Comparison of ENCODE assay signal across 19 cellular contexts in genomic region chr10:132545659-132546367, GRCh38. TPM values are rescaled to one million over a fixed set of nuclear protein-coding genes. Genes with fewer than 3 reads are reported as not detected.
DNase-seq lines count a peak whose midpoint lies in the region; ATAC-seq and TF ChIP-seq lines count a peak whose summit lies in the region.
"Had no signal": no experiment of that assay in that cellular context is flagged by ENCODE, and none has a peak within 500 bp of the region (broad histone marks: within the 10 kb centered on the region; RNA-seq: fewer than 3 reads in every experiment).

No MANE protein-coding gene starts in this region.

- in situ Hi-C loops in mammary epithelial cell (cut with MboI; ENCODE audit: low sequenced_read_pairs in 2 of 2), result no loop called here

- POLR2A ChIA-PET in CD4-positive, alpha-beta memory T cell (lab: Charles Lee; ENCODE audit: partially characterized antibody), result no interaction called here

- peak overlapping the region in 5 of 7 donors; percentile 10 to 80 (median 57) for H3K27ac Mint-ChIP-seq in CD4-positive, alpha-beta memory T cell
- H3K27ac Mint-ChIP-seq in endodermal cell, result peak overlapping the region; percentile 50
- no peak overlapping the region for H3K27ac Mint-ChIP-seq in glutamatergic neuron (ENCODE audit: unreplicated experiment)
- H3K27ac Mint-ChIP-seq: activated CD4-positive, alpha-beta T cell treated with anti-CD3 and anti-CD28 coated beads, Interleukin-2, amount 10 ng/mL, durations not matched to agents 24 days and 14 days had no signal

- no peak overlapping the region for H3K4me3 ChIP-seq in CD4-positive, alpha-beta memory T cell (ENCODE audit: low read length in 2 of 2)
- no peak overlapping the region for H3K4me3 ChIP-seq in HL-60 (replicated peaks; ENCODE audit: insufficient read depth, low read length)
- H3K4me3 ChIP-seq in endodermal cell (ENCODE audit: low read length), result no peak overlapping the region
- no peak overlapping the region for H3K4me3 ChIP-seq in mammary epithelial cell (replicated peaks in 1 of 3; ENCODE audit: insufficient read depth in 1 of 3, low read depth in 2 of 3, low read length in 3 of 3)
- H3K4me3 ChIP-seq: GM23248, lower lobe of right lung, psoas muscle, smooth muscle cell had no signal

- peaks cover 25 to 70% (median 44%) of the 10 kb centered on the region in 4 donors for H3K4me1 Mint-ChIP-seq in CD4-positive, alpha-beta memory T cell
- H3K4me1 Mint-ChIP-seq in endodermal cell, result peaks cover 17% of the 10 kb centered on the region
- H3K4me1 Mint-ChIP-seq in glutamatergic neuron (ENCODE audit: low read depth, unreplicated experiment), result peaks cover 12% of the 10 kb centered on the region

- TF ChIP-seq CTCF in HL-60 (IDR thresholded peaks at IDR 0.05; ENCODE audit: insufficient read depth, low read length), result no peak
- no peak for TF ChIP-seq CTCF in endodermal cell (conservative IDR thresholded peaks at IDR 0.05)
- TF ChIP-seq CTCF in glutamatergic neuron (IDR thresholded peaks at IDR 0.05; ENCODE audit: partially characterized antibody, unreplicated experiment), result no peak
- no peak for TF ChIP-seq CTCF in mammary epithelial cell (conservative IDR thresholded peaks at IDR 0.05 in 1 of 2, IDR thresholded peaks at IDR 0.05 in 1 of 2; ENCODE audit: extremely low read depth in 1 of 2, insufficient read depth in 1 of 2, low read depth in 1 of 2, low read length in 2 of 2)

- no peaks in the 10 kb centered on the region for H3K27me3 Mint-ChIP-seq in CD4-positive, alpha-beta memory T cell
- H3K27me3 Mint-ChIP-seq in endodermal cell (ENCODE audit: insufficient read depth) (no peaks in the 10 kb centered on the region), glutamatergic neuron (ENCODE audit: unreplicated experiment) (no peaks in the 10 kb centered on the region)
- H3K27me3 Mint-ChIP-seq: activated CD4-positive, alpha-beta T cell treated with anti-CD3 and anti-CD28 coated beads, Interleukin-2, amount 10 ng/mL, durations not matched to agents 24 days and 14 days had no signal

- H3K9me3 Mint-ChIP-seq in CD4-positive, alpha-beta memory T cell, result no peaks in the 10 kb centered on the region
- no peaks in the 10 kb centered on the region for H3K9me3 Mint-ChIP-seq in endodermal cell
- H3K9me3 Mint-ChIP-seq in glutamatergic neuron (ENCODE audit: unreplicated experiment), result peaks cover 4% of the 10 kb centered on the region
- H3K9me3 Mint-ChIP-seq: activated CD4-positive, alpha-beta T cell treated with anti-CD3 and anti-CD28 coated beads, Interleukin-2, amount 10 ng/mL, durations not matched to agents 24 days and 14 days; nephron had no signal

- H4K20me1 ChIP-seq in mammary epithelial cell (ENCODE audit: insufficient read depth, low read length), result no peaks in the 10 kb centered on the region

- H3K4me1 ChIP-seq in CD4-positive, alpha-beta memory T cell (ENCODE audit: insufficient read depth, low read length), result peaks cover 36% of the 10 kb centered on the region
- H3K4me1 ChIP-seq in endodermal cell (ENCODE audit: control insufficient read depth, insufficient read depth, low read length) (no peaks in the 10 kb centered on the region), mammary epithelial cell (ENCODE audit: insufficient read depth, low read length) (no peaks in the 10 kb centered on the region)

- H3K9ac ChIP-seq in endodermal cell (ENCODE audit: extremely low read depth, low read length, poor library complexity, severe bottlenecking) (no peak overlapping the region), mammary epithelial cell (ENCODE audit: insufficient read depth, low read length) (no peak overlapping the region)
- H3K9ac ChIP-seq: GM23248 had no signal

- no peaks in the 10 kb centered on the region for H3K9me3 ChIP-seq in CD4-positive, alpha-beta memory T cell (ENCODE audit: control insufficient read depth in 1 of 2, low read length in 2 of 2)
- H3K9me3 ChIP-seq in endodermal cell (ENCODE audit: control insufficient read depth, low read length), result no peaks in the 10 kb centered on the region
- no peaks in the 10 kb centered on the region for H3K9me3 ChIP-seq in mammary epithelial cell (replicated peaks; ENCODE audit: insufficient read depth, low read length)
- H3K9me3 ChIP-seq: esophagus squamous epithelium, lower lobe of right lung, psoas muscle, thoracic aorta had no signal

- no peaks in the 10 kb centered on the region for H3K36me3 ChIP-seq in CD4-positive, alpha-beta memory T cell (ENCODE audit: insufficient read depth, low read length)
- H3K36me3 ChIP-seq in endodermal cell (ENCODE audit: control insufficient read depth, insufficient read depth, low read length) (no peaks in the 10 kb centered on the region), mammary epithelial cell (ENCODE audit: insufficient read depth, low read length) (no peaks in the 10 kb centered on the region)
- H3K36me3 ChIP-seq: lower lobe of right lung, thoracic aorta had no signal

- no peak for ATAC-seq in HG02840 (IDR thresholded peaks at IDR 0.05; ENCODE audit: low FRiP score, unreplicated experiment)
- ATAC-seq: psoas muscle had no signal

- CTCF ChIA-PET in CD4-positive, alpha-beta memory T cell (lab: Charles Lee; ENCODE audit: partially characterized antibody), result no interaction called here
- CTCF ChIA-PET in mammary epithelial cell (lab: Charles Lee; ENCODE audit: low non-redundant PET), result no interaction called here

- H3K27me3 ChIP-seq in CD4-positive, alpha-beta memory T cell (ENCODE audit: insufficient read depth, low read length), result no peaks in the 10 kb centered on the region
- H3K27me3 ChIP-seq in HL-60 (ENCODE audit: insufficient read depth, poor library complexity, severe bottlenecking), result no peaks in the 10 kb centered on the region
- no peaks in the 10 kb centered on the region for H3K27me3 ChIP-seq in endodermal cell (ENCODE audit: control insufficient read depth, insufficient read depth, low read length, poor library complexity, severe bottlenecking)
- H3K27me3 ChIP-seq in mammary epithelial cell (ENCODE audit: insufficient read depth, low read length), result no peaks in the 10 kb centered on the region
- H3K27me3 ChIP-seq: esophagus squamous epithelium had no signal

- dilution Hi-C loops in mammary epithelial cell (cut with HindIII; ENCODE audit: low sequenced_read_pairs), result no loop called here

- no peak overlapping the region for H3K4me2 ChIP-seq in mammary epithelial cell (ENCODE audit: insufficient read depth, low read depth, low read length)

- H3K79me2 ChIP-seq in mammary epithelial cell (ENCODE audit: insufficient read depth, low read length), result peaks cover 90% of the 10 kb centered on the region

- 94 to 95% methylated on average over 30 to 34 of the region's 34 CpGs for WGBS in endodermal cell (ENCODE audit: insufficient coverage in 1 of 2, insufficient read length in 1 of 2), 2 experiments
- 95% methylated on average over 22 of the region's 34 CpGs for WGBS in mammary epithelial cell (ENCODE audit: low coverage, missing lambda C conversion rate)

- no peak for DNase-seq in CD4-positive, alpha-beta memory T cell
- DNase-seq in HL-60 (ENCODE audit: low read depth in 1 of 2, low spot score in 1 of 2) (no peak), endodermal cell (peak; percentile 41), posterior vena cava (ENCODE audit: low spot score) (peak; percentile 52), glutamatergic neuron (no peak), mammary epithelial cell (no peak), inferior parietal cortex (ENCODE audit: extremely low spot score) (no peak)
- DNase-seq: activated CD4-positive, alpha-beta T cell treated with anti-CD3 and anti-CD28 coated beads, Interleukin-2, amount 10 ng/mL, durations not matched to agents 24 days and 14 days; esophagus squamous epithelium; GM23248; lower lobe of right lung; NCI-H1694; NCI-H2227 treated with DMSO at 0.1 percent for 48 hours; stimulated activated CD8-positive, alpha-beta memory T cell treated with anti-CD3 and anti-CD28 coated beads, Interleukin-4, amount 100 ng/mL, for 48 hours had no signal

- H3K4me3 Mint-ChIP-seq in CD4-positive, alpha-beta memory T cell, result peak overlapping the region; percentile 21 to 99 (median 62)
- H3K4me3 Mint-ChIP-seq in endodermal cell (no peak overlapping the region), glutamatergic neuron (ENCODE audit: unreplicated experiment) (no peak overlapping the region)
- H3K4me3 Mint-ChIP-seq: nephron had no signal

- no peak overlapping the region for H3K27ac ChIP-seq in CD4-positive, alpha-beta memory T cell (ENCODE audit: low read depth, low read length)
- H3K27ac ChIP-seq in HL-60 (replicated peaks), result peak overlapping the region; percentile 24; the same call in 1 of the 2 replicates
- H3K27ac ChIP-seq in endodermal cell (ENCODE audit: low read depth, low read length), result no peak overlapping the region
- H3K27ac ChIP-seq in mammary epithelial cell (ENCODE audit: insufficient read depth, low read depth, low read length), result no peak overlapping the region
- H3K27ac ChIP-seq: GM23248, lower lobe of right lung, psoas muscle, thoracic aorta had no signal

- peaks cover 3% of the 10 kb centered on the region in 2 donors for H3K36me3 Mint-ChIP-seq in CD4-positive, alpha-beta memory T cell
- peaks cover 3% of the 10 kb centered on the region for H3K36me3 Mint-ChIP-seq in endodermal cell (ENCODE audit: low read depth)
- no peaks in the 10 kb centered on the region for H3K36me3 Mint-ChIP-seq in glutamatergic neuron (ENCODE audit: unreplicated experiment)

- H2AFZ ChIP-seq in mammary epithelial cell (ENCODE audit: low read depth, low read length), result no peak overlapping the region
- H2AFZ ChIP-seq: GM23248 had no signal

- intact Hi-C loops in CD4-positive, alpha-beta memory T cell (cut with micrococcal nuclease), result no loop called here
- intact Hi-C loops in posterior vena cava (cut with DNase I), result no loop called here
- intact Hi-C loops in mammary epithelial cell (cut with micrococcal nuclease), result no loop called here

- BruUV-seq in mammary epithelial cell (replicated peaks; lab: Mats Ljungman, UMichigan), result no TSS peak

RNA-seq across cellular contexts. Expression of gene INPP5A, which starts 8.2 kb away (rescaled TPM):
- 10 to 100 TPM; 18.9 to 19.3 TPM for total RNA-seq in CD4-positive, alpha-beta memory T cell
- 1 to 10 TPM in 1 of 2 donors, under 1 TPM in 1; 0.61 to 2.7 TPM for polyA plus RNA-seq in CD4-positive, alpha-beta memory T cell
- total RNA-seq in endodermal cell, result 10 to 100 TPM; 20.7 to 26.7 TPM
- polyA plus RNA-seq in endodermal cell (2013, experiment 1 of 2), result 21.7 TPM
- polyA plus RNA-seq in endodermal cell (2013, experiment 2 of 2), result 20.9 TPM
- total RNA-seq in posterior vena cava, result 100 to 1,000 TPM in 1 of 2 donors, 10 to 100 TPM in 1; 65.2 to 102 TPM
- total RNA-seq in glutamatergic neuron (ENCODE audit: unreplicated experiment), result 36.3 TPM
- total RNA-seq in mammary epithelial cell, result 10 to 100 TPM; 18.0 to 18.7 TPM
- polyA plus RNA-seq in mammary epithelial cell, result 17.3 TPM
- 18.8 TPM for polyA minus RNA-seq in mammary epithelial cell

Comparison
In these comparisons a context has a peak if more than half of its experiments do, and no peak if none do; other contexts are left out.
1. DNase-seq: peak in endodermal cell (single experiment) and posterior vena cava (single experiment); none in CD4-positive, alpha-beta memory T cell (0 of 5), HL-60 (0 of 2), glutamatergic neuron (single experiment), mammary epithelial cell (single experiment) and inferior parietal cortex (single experiment).
2. H3K4me3 Mint-ChIP-seq: peak in CD4-positive, alpha-beta memory T cell (8 of 8); none in endodermal cell (single experiment) and glutamatergic neuron (single experiment).